In genomic region chr14:77338332-77338731, GRCh38 we compare ENCODE assay signal across 28 cellular contexts.
"Had no signal": no experiment of that assay in that cellular context is flagged by ENCODE, and none has a peak within 500 bp of the region (broad histone marks: within the 10 kb centered on the region; RNA-seq: fewer than 3 reads in every experiment).

No MANE protein-coding gene starts in this region.

- FAIRE-seq: keratinocyte, TTC549 had no signal

- H3K27ac Mint-ChIP-seq: activated CD8-positive, alpha-beta T cell treated with anti-CD3 and anti-CD28 coated beads, Interleukin-2, amount 10 ng/mL, durations not matched to agents 7 days and 5 days; activated naive CD4-positive, alpha-beta T cell treated with anti-CD3 and anti-CD28 coated beads, Interleukin-2, amount 50 U/mL, for 24 hours; activated T-helper 1 cell treated with anti-CD3 and anti-CD28 coated beads, Interleukin-12 subunit alpha, Interleukin-12 subunit beta, Interleukin-2, Interleukin-4 antibody, amounts not matched to agents 30 ng/mL and 10 ng/mL and 1 ng/mL, durations not matched to agents 14 hours and 24 hours and 36 hours; brain; dendritic cell treated with granulocyte-macrophage colony-stimulating factor and Interleukin-4, amounts not matched to agents 40 ng/mL and 50 ng/mL, for 4 days; mesothelial cell of epicardium had no signal

- ATAC-seq: activated CD8-positive, alpha-beta T cell treated with anti-CD3 and anti-CD28 coated beads, Interleukin-2, amount 10 ng/mL, durations not matched to agents 7 days and 5 days; esophagus mucosa; left lobe of liver; lower lobe of right lung; naive thymus-derived CD8-positive, alpha-beta T cell; psoas muscle had no signal

- H3K9me3 Mint-ChIP-seq: activated naive CD4-positive, alpha-beta T cell treated with anti-CD3 and anti-CD28 coated beads, Interleukin-2, amount 50 U/mL, for 24 hours; activated T-helper 1 cell treated with anti-CD3 and anti-CD28 coated beads, Interleukin-12 subunit alpha, Interleukin-12 subunit beta, Interleukin-2, Interleukin-4 antibody, amounts not matched to agents 30 ng/mL and 10 ng/mL and 1 ng/mL, durations not matched to agents 14 hours and 24 hours and 36 hours; brain; dendritic cell treated with granulocyte-macrophage colony-stimulating factor and Interleukin-4, amounts not matched to agents 40 ng/mL and 50 ng/mL, for 4 days; mesothelial cell of epicardium; naive thymus-derived CD8-positive, alpha-beta T cell had no signal

- H3K4me1 Mint-ChIP-seq: activated naive CD4-positive, alpha-beta T cell treated with anti-CD3 and anti-CD28 coated beads, Interleukin-2, amount 50 U/mL, for 24 hours; naive thymus-derived CD8-positive, alpha-beta T cell had no signal

- H3K27me3 Mint-ChIP-seq: activated naive CD4-positive, alpha-beta T cell treated with anti-CD3 and anti-CD28 coated beads, Interleukin-2, amount 50 U/mL, for 24 hours; brain; dendritic cell treated with granulocyte-macrophage colony-stimulating factor and Interleukin-4, amounts not matched to agents 40 ng/mL and 50 ng/mL, for 4 days; naive thymus-derived CD8-positive, alpha-beta T cell had no signal

- DNase-seq: activated CD4-positive, alpha-beta T cell treated with anti-CD3 and anti-CD28 coated beads for 1 hour; activated CD4-positive, alpha-beta T cell treated with anti-CD3 and anti-CD28 coated beads, Interleukin-2, amount 50 U/mL, for 1 hour; activated CD8-positive, alpha-beta T cell treated with anti-CD3 and anti-CD28 coated beads, Interleukin-2, amount 10 ng/mL, durations not matched to agents 7 days and 5 days; activated gamma-delta T cell treated with Interleukin-2 at 50 U/mL for 16 hours; anterior cingulate cortex; caudate nucleus; effector CD4-positive, alpha-beta T cell; foreskin melanocyte; hippocampal formation; lower lobe of right lung; naive thymus-derived CD8-positive, alpha-beta T cell; ovary; psoas muscle; spleen; stimulated activated CD4-positive, alpha-beta T cell treated with anti-CD3 and anti-CD28 coated beads, Interleukin-4, amount 100 ng/mL, for 24 hours; stimulated activated naive CD4-positive, alpha-beta T cell treated with Interleukin-2 at 50 U/mL for 16 hours; thyroid gland; WERI-Rb-1 had no signal

- H3K27me3 ChIP-seq: ovary, right atrium auricular region, spleen, thyroid gland had no signal

- H3K36me3 ChIP-seq: ovary had no signal

- H3K4me3 Mint-ChIP-seq: activated CD8-positive, alpha-beta T cell treated with anti-CD3 and anti-CD28 coated beads, Interleukin-2, amount 10 ng/mL, durations not matched to agents 7 days and 5 days; activated naive CD4-positive, alpha-beta T cell treated with anti-CD3 and anti-CD28 coated beads, Interleukin-2, amount 50 U/mL, for 24 hours; activated T-helper 1 cell treated with anti-CD3 and anti-CD28 coated beads, Interleukin-12 subunit alpha, Interleukin-12 subunit beta, Interleukin-2, Interleukin-4 antibody, amounts not matched to agents 30 ng/mL and 10 ng/mL and 1 ng/mL, durations not matched to agents 14 hours and 24 hours and 36 hours; brain; dendritic cell treated with granulocyte-macrophage colony-stimulating factor and Interleukin-4, amounts not matched to agents 40 ng/mL and 50 ng/mL, for 4 days; mesothelial cell of epicardium; naive thymus-derived CD8-positive, alpha-beta T cell had no signal

- H3K4me1 ChIP-seq: lower lobe of right lung, right atrium auricular region, spleen, thyroid gland had no signal

- H3K9me3 ChIP-seq: lower lobe of right lung, ovary, psoas muscle, right atrium auricular region, spleen, thyroid gland had no signal

- H3K4me3 ChIP-seq: lower lobe of right lung, ovary, psoas muscle, right atrium auricular region, spleen, thyroid gland had no signal

- H3K27ac ChIP-seq: lower lobe of right lung, ovary, psoas muscle, right atrium auricular region, spleen, thyroid gland, WERI-Rb-1 had no signal
